In genomic region chr2:26052731-26053130, GRCh38 we compare ENCODE assay signal across 28 cellular contexts. TPM values are rescaled to one million over a fixed set of nuclear protein-coding genes. Genes with fewer than 3 reads are reported as not detected.
DNase-seq lines count a peak whose midpoint lies in the region; ATAC-seq and TF ChIP-seq lines count a peak whose summit lies in the region.
"Had no signal": no experiment of that assay in that cellular context is flagged by ENCODE, and none has a peak within 500 bp of the region (broad histone marks: within the 10 kb centered on the region; RNA-seq: fewer than 3 reads in every experiment).

No MANE protein-coding gene starts in this region.

- H3K27me3 Mint-ChIP-seq in CD4-positive, CD25-positive, alpha-beta regulatory T cell, result no peaks in the 10 kb centered on the region
- H3K27me3 Mint-ChIP-seq in CD8-positive, alpha-beta memory T cell, result no peaks in the 10 kb centered on the region
- H3K27me3 Mint-ChIP-seq in activated T-helper 17 cell treated with anti-CD3 and anti-CD28 coated beads, Interleukin-2, amount 50 U/mL, for 72 hours, result no peaks in the 10 kb centered on the region
- H3K27me3 Mint-ChIP-seq in natural killer cell treated with Interleukin-12 subunit alpha and Interleukin-12 subunit beta and Interleukin-15 and Interleukin-18, amount 100 ng/mL, for 72 hours, result no peaks in the 10 kb centered on the region
- H3K27me3 Mint-ChIP-seq: activated naive CD8-positive, alpha-beta T cell treated with anti-CD3 and anti-CD28 coated beads, Interleukin-2, amount 10 ng/mL, durations not matched to agents 7 days and 5 days had no signal

- peaks cover 9% of the 10 kb centered on the region for H3K4me1 ChIP-seq in CD4-positive, CD25-positive, alpha-beta regulatory T cell (ENCODE audit: control insufficient read depth, insufficient read depth, low read length, poor library complexity, severe bottlenecking)
- H3K4me1 ChIP-seq in CD8-positive, alpha-beta memory T cell (ENCODE audit: insufficient read depth, low read length), result peaks cover 26% of the 10 kb centered on the region
- H3K4me1 ChIP-seq in A673 (ENCODE audit: insufficient read depth, low read length, poor library complexity, severe bottlenecking), result peaks cover 6% of the 10 kb centered on the region
- H3K4me1 ChIP-seq: colonic mucosa had no signal

- no peak for DNase-seq in CD4-positive, CD25-positive, alpha-beta regulatory T cell
- DNase-seq in CD8-positive, alpha-beta memory T cell, result peak in 1 of 5 donors; percentile 22
- no peak for DNase-seq in natural killer cell treated with Interleukin-12 subunit alpha and Interleukin-12 subunit beta and Interleukin-15 and Interleukin-18, amount 100 ng/mL, for 72 hours (ENCODE audit: low spot score)
- DNase-seq in A673 (ENCODE audit: low spot score) (no peak), retina (no peak)
- DNase-seq: activated naive CD8-positive, alpha-beta T cell treated with anti-CD3 and anti-CD28 coated beads, Interleukin-2, amount 10 ng/mL, durations not matched to agents 7 days and 5 days; Calu3; colonic mucosa; DMS79; effector CD4-positive, alpha-beta T cell; GDM1; GOT3; lower lobe of right lung; mucosa of descending colon; NCI-H1417 treated with DMSO at 0.1 percent for 48 hours; NCI-H2029 treated with DMSO at 0.1 percent for 48 hours; NCI-H524 treated with DMSO at 0.1 percent for 48 hours; pancreas; SK-N-SH; stimulated activated naive CD4-positive, alpha-beta T cell treated with Interleukin-2 at 50 U/mL for 16 hours had no signal

- H3K27ac ChIP-seq in CD4-positive, CD25-positive, alpha-beta regulatory T cell (ENCODE audit: insufficient read depth, low read length, poor library complexity, severe bottlenecking), result no peak overlapping the region
- H3K27ac ChIP-seq in CD8-positive, alpha-beta memory T cell (ENCODE audit: low read depth, low read length), result no peak overlapping the region
- no peak overlapping the region for H3K27ac ChIP-seq in A673 (ENCODE audit: low read depth, low read length, poor library complexity, severe bottlenecking)
- H3K27ac ChIP-seq: ascending aorta; BLaER1 treated with 17β-estradiol and CSF1 and Interleukin-3, amounts not matched to agents 10 nM and 100 nM; colonic mucosa; gastroesophageal sphincter; lower lobe of right lung; pancreas; skin epidermis had no signal

- no peak for TF ChIP-seq CTCF in A673 (conservative IDR thresholded peaks at IDR 0.05; ENCODE audit: low read depth, low read length)

- BruUV-seq in A673 (replicated peaks; lab: Mats Ljungman, UMichigan), result no TSS peak

- H3K27ac Mint-ChIP-seq in CD4-positive, CD25-positive, alpha-beta regulatory T cell, result peak overlapping the region in 2 of 3 donors; percentile 23 to 40
- H3K27ac Mint-ChIP-seq in CD8-positive, alpha-beta memory T cell, result peak overlapping the region in 7 of 8 donors; percentile 30 to 83 (median 49)
- no peak overlapping the region for H3K27ac Mint-ChIP-seq in activated T-helper 17 cell treated with anti-CD3 and anti-CD28 coated beads, Interleukin-2, amount 50 U/mL, for 72 hours
- peak overlapping the region; percentile 28 to 41 for H3K27ac Mint-ChIP-seq in natural killer cell treated with Interleukin-12 subunit alpha and Interleukin-12 subunit beta and Interleukin-15 and Interleukin-18, amount 100 ng/mL, for 72 hours
- H3K27ac Mint-ChIP-seq: activated naive CD8-positive, alpha-beta T cell treated with anti-CD3 and anti-CD28 coated beads, Interleukin-2, amount 10 ng/mL, durations not matched to agents 7 days and 5 days; T-helper 1 cell treated with Interleukin-12 subunit alpha and Interleukin-12 subunit beta and Interleukin-4 antibody, amounts not matched to agents 30 μg/mL and 1 μg/mL, for 36 hours had no signal

- H3K36me3 ChIP-seq in CD4-positive, CD25-positive, alpha-beta regulatory T cell (ENCODE audit: control insufficient read depth, insufficient read depth, low read length), result peaks cover 4% of the 10 kb centered on the region
- H3K36me3 ChIP-seq in CD8-positive, alpha-beta memory T cell (ENCODE audit: insufficient read depth, low read length), result no peaks in the 10 kb centered on the region
- H3K36me3 ChIP-seq in A673 (ENCODE audit: insufficient read depth, low read length, poor library complexity, severe bottlenecking), result no peaks in the 10 kb centered on the region
- H3K36me3 ChIP-seq: ascending aorta, colonic mucosa, gastroesophageal sphincter, lower lobe of right lung, pancreas had no signal

- peaks cover 8% of the 10 kb centered on the region for H3K36me3 Mint-ChIP-seq in CD4-positive, CD25-positive, alpha-beta regulatory T cell
- peaks cover 0 to 15% (median 5%) of the 10 kb centered on the region in 3 donors for H3K36me3 Mint-ChIP-seq in CD8-positive, alpha-beta memory T cell
- peaks cover 40% of the 10 kb centered on the region for H3K36me3 Mint-ChIP-seq in activated T-helper 17 cell treated with anti-CD3 and anti-CD28 coated beads, Interleukin-2, amount 50 U/mL, for 72 hours (ENCODE audit: low read depth)
- no peaks in the 10 kb centered on the region for H3K36me3 Mint-ChIP-seq in natural killer cell treated with Interleukin-12 subunit alpha and Interleukin-12 subunit beta and Interleukin-15 and Interleukin-18, amount 100 ng/mL, for 72 hours

- H3K27me3 ChIP-seq in CD4-positive, CD25-positive, alpha-beta regulatory T cell (ENCODE audit: control insufficient read depth, insufficient read depth, low read length), result no peaks in the 10 kb centered on the region
- no peaks in the 10 kb centered on the region for H3K27me3 ChIP-seq in CD8-positive, alpha-beta memory T cell (ENCODE audit: insufficient read depth, low read length, poor library complexity, severe bottlenecking)
- no peaks in the 10 kb centered on the region for H3K27me3 ChIP-seq in A673 (replicated peaks; ENCODE audit: insufficient read depth, low read depth, low read length, poor library complexity)
- H3K27me3 ChIP-seq: ascending aorta; BLaER1 treated with 17β-estradiol and CSF1 and Interleukin-3, amounts not matched to agents 10 nM and 100 nM; colonic mucosa; gastroesophageal sphincter; pancreas had no signal

- peak in 1 of 2 donors; percentile 34 for ATAC-seq in CD4-positive, CD25-positive, alpha-beta regulatory T cell (ENCODE audit: low read depth in 2 of 2)
- no peak for ATAC-seq in activated T-helper 17 cell treated with anti-CD3 and anti-CD28 coated beads, Interleukin-2, amount 50 U/mL, for 72 hours (replicated peaks)
- no peak for ATAC-seq in natural killer cell treated with Interleukin-12 subunit alpha and Interleukin-12 subunit beta and Interleukin-15 and Interleukin-18, amount 100 ng/mL, for 72 hours
- no peak for ATAC-seq in HG03196 (IDR thresholded peaks at IDR 0.05; ENCODE audit: unreplicated experiment)
- ATAC-seq: gastroesophageal sphincter, lower lobe of right lung, mucosa of descending colon, pancreas had no signal

- H3K4me1 Mint-ChIP-seq in CD4-positive, CD25-positive, alpha-beta regulatory T cell, result peaks cover 37 to 77% (median 57%) of the 10 kb centered on the region in 4 donors
- H3K4me1 Mint-ChIP-seq in CD8-positive, alpha-beta memory T cell, result peaks cover 64 to 82% (median 76%) of the 10 kb centered on the region in 3 donors
- peaks cover 36% of the 10 kb centered on the region for H3K4me1 Mint-ChIP-seq in activated T-helper 17 cell treated with anti-CD3 and anti-CD28 coated beads, Interleukin-2, amount 50 U/mL, for 72 hours
- H3K4me1 Mint-ChIP-seq in natural killer cell treated with Interleukin-12 subunit alpha and Interleukin-12 subunit beta and Interleukin-15 and Interleukin-18, amount 100 ng/mL, for 72 hours (ENCODE audit: low read depth in 2 of 2), result peaks cover 35 to 54% of the 10 kb centered on the region in 2 donors

- no peak overlapping the region for H3K4me3 ChIP-seq in CD4-positive, CD25-positive, alpha-beta regulatory T cell (ENCODE audit: low read depth, low read length)
- H3K4me3 ChIP-seq in CD8-positive, alpha-beta memory T cell (ENCODE audit: low read length), result no peak overlapping the region
- H3K4me3 ChIP-seq in A673 (ENCODE audit: low read depth, low read length, poor library complexity, severe bottlenecking), result no peak overlapping the region
- H3K4me3 ChIP-seq: ascending aorta; BLaER1 treated with 17β-estradiol and CSF1 and Interleukin-3, amounts not matched to agents 10 nM and 100 nM; colonic mucosa; gastroesophageal sphincter; lower lobe of right lung; mucosa of descending colon; pancreas; skin epidermis had no signal

- intact Hi-C loops in A673 (cut with micrococcal nuclease; ENCODE audit: unreplicated experiment), result no loop called here

- CTCF ChIA-PET in CD8-positive, alpha-beta memory T cell (lab: Charles Lee), result no interaction called here
- CTCF ChIA-PET in A673 (lab: Charles Lee), result no interaction called here

- no peaks in the 10 kb centered on the region for H3K9me3 Mint-ChIP-seq in CD4-positive, CD25-positive, alpha-beta regulatory T cell
- H3K9me3 Mint-ChIP-seq in CD8-positive, alpha-beta memory T cell, result no peaks in the 10 kb centered on the region
- no peaks in the 10 kb centered on the region for H3K9me3 Mint-ChIP-seq in activated T-helper 17 cell treated with anti-CD3 and anti-CD28 coated beads, Interleukin-2, amount 50 U/mL, for 72 hours
- no peaks in the 10 kb centered on the region for H3K9me3 Mint-ChIP-seq in natural killer cell treated with Interleukin-12 subunit alpha and Interleukin-12 subunit beta and Interleukin-15 and Interleukin-18, amount 100 ng/mL, for 72 hours
- H3K9me3 Mint-ChIP-seq: activated naive CD8-positive, alpha-beta T cell treated with anti-CD3 and anti-CD28 coated beads, Interleukin-2, amount 10 ng/mL, durations not matched to agents 7 days and 5 days; neural crest cell; T-helper 1 cell treated with Interleukin-12 subunit alpha and Interleukin-12 subunit beta and Interleukin-4 antibody, amounts not matched to agents 30 μg/mL and 1 μg/mL, for 36 hours had no signal

- POLR2A ChIA-PET in CD8-positive, alpha-beta memory T cell (lab: Charles Lee), result interaction anchor here (1.0 kb wide), 1 partner anchor 18 kb away, joined by 4 read pairs; the partner anchor contains the start of gene RAB10
- POLR2A ChIA-PET in A673 (lab: Charles Lee; ENCODE audit: low non-redundant PET), result no interaction called here

- no peaks in the 10 kb centered on the region for H3K9me3 ChIP-seq in CD4-positive, CD25-positive, alpha-beta regulatory T cell (ENCODE audit: control insufficient read depth in 2 of 2, low read length in 2 of 2)
- H3K9me3 ChIP-seq in CD8-positive, alpha-beta memory T cell (ENCODE audit: low read length), result no peaks in the 10 kb centered on the region
- H3K9me3 ChIP-seq in A673 (ENCODE audit: low read depth, low read length, poor library complexity, severe bottlenecking), result no peaks in the 10 kb centered on the region
- H3K9me3 ChIP-seq: ascending aorta, colonic mucosa, gastroesophageal sphincter, lower lobe of right lung, mucosa of descending colon, pancreas, SK-N-SH had no signal

- H3K4me3 Mint-ChIP-seq in CD4-positive, CD25-positive, alpha-beta regulatory T cell, result peak overlapping the region in 3 of 4 donors; percentile 39 to 42 (median 41)
- H3K4me3 Mint-ChIP-seq in CD8-positive, alpha-beta memory T cell, result peak overlapping the region in 2 of 7 donors; percentile 16 to 44
- peak overlapping the region; percentile 17 for H3K4me3 Mint-ChIP-seq in activated T-helper 17 cell treated with anti-CD3 and anti-CD28 coated beads, Interleukin-2, amount 50 U/mL, for 72 hours
- H3K4me3 Mint-ChIP-seq in natural killer cell treated with Interleukin-12 subunit alpha and Interleukin-12 subunit beta and Interleukin-15 and Interleukin-18, amount 100 ng/mL, for 72 hours, result no peak overlapping the region
- H3K4me3 Mint-ChIP-seq: activated naive CD8-positive, alpha-beta T cell treated with anti-CD3 and anti-CD28 coated beads, Interleukin-2, amount 10 ng/mL, durations not matched to agents 7 days and 5 days; neural crest cell; T-helper 1 cell treated with Interleukin-12 subunit alpha and Interleukin-12 subunit beta and Interleukin-4 antibody, amounts not matched to agents 30 μg/mL and 1 μg/mL, for 36 hours had no signal

RNA-seq across cellular contexts. Expression of gene RAB10, which starts 18.8 kb away (rescaled TPM):
- total RNA-seq in CD4-positive, CD25-positive, alpha-beta regulatory T cell, result 40.8 TPM
- 100 to 1,000 TPM in 3 of 4 donors, 10 to 100 TPM in 1; 94.0 to 132 (median 115) TPM for polyA plus RNA-seq in CD4-positive, CD25-positive, alpha-beta regulatory T cell
- total RNA-seq in CD8-positive, alpha-beta memory T cell, result 100 to 1,000 TPM; 155 to 167 TPM
- 93.3 TPM for polyA plus RNA-seq in CD8-positive, alpha-beta memory T cell
- total RNA-seq in activated T-helper 17 cell treated with anti-CD3 and anti-CD28 coated beads, Interleukin-2, amount 50 U/mL, for 72 hours, result 100 to 1,000 TPM in 1 of 2 donors, 10 to 100 TPM in 1; 68.5 to 107 TPM
- 100 to 1,000 TPM in 1 of 2 donors, 10 to 100 TPM in 1; 92.2 to 126 TPM for total RNA-seq in natural killer cell treated with Interleukin-12 subunit alpha and Interleukin-12 subunit beta and Interleukin-15 and Interleukin-18, amount 100 ng/mL, for 72 hours
- total RNA-seq in A673 (2021), result 135 and 140 TPM in 2 replicates
